ENCODE assay signal across 8 cellular contexts in the genomic region with DNA sequence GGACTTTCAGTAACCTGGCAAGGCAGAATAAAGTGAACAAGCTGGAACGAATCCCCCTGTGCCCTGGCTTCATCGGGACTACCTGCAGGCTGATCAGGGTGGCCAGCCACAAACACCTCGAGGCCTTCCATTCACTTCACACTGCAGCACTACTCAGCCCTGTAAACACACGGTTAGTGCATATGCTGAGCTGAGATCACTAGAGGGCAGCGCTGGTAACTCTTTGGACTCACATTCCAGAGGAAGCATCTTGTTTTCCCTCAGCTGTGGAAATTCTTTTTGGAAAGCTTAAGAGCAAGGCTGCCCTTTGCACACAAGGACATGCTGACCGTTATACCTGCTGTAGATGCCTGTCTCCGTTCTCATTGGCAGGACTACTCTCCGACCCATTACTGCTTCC. TPM values are rescaled to one million over a fixed set of nuclear protein-coding genes. Genes with fewer than 3 reads are reported as not detected.
DNase-seq lines count a peak whose midpoint lies in the region; ATAC-seq and TF ChIP-seq lines count a peak whose summit lies in the region.

No MANE protein-coding gene starts in this region.

- POLR2A ChIA-PET in activated CD4-positive, alpha-beta T cell treated with anti-CD3 and anti-CD28 coated beads, Interleukin-2, amount 10 ng/mL, durations not matched to agents 7 days and 5 days (lab: Charles Lee) = no interaction called here

- TF ChIP-seq CTCF in colonic mucosa (IDR thresholded peaks at IDR 0.05) = no peak

- H3K27ac ChIP-seq in colonic mucosa = no peak overlapping the region

- intact Hi-C loops in colonic mucosa (cut with DNase I) = no loop called here

- peak overlapping the region; percentile 50 for H3K27ac Mint-ChIP-seq in activated CD4-positive, alpha-beta T cell treated with anti-CD3 and anti-CD28 coated beads, Interleukin-2, amount 10 ng/mL, durations not matched to agents 7 days and 5 days
- peak overlapping the region; percentile 73 for H3K27ac Mint-ChIP-seq in activated T-helper 17 cell treated with anti-CD3 and anti-CD28 coated beads, Interleukin-2, amount 50 U/mL, for 72 hours

- peaks cover 15% of the 10 kb centered on the region for H3K36me3 ChIP-seq in colonic mucosa

- no peaks in the 10 kb centered on the region for H3K4me1 ChIP-seq in colonic mucosa

- H3K36me3 Mint-ChIP-seq in activated CD4-positive, alpha-beta T cell treated with anti-CD3 and anti-CD28 coated beads, Interleukin-2, amount 10 ng/mL, durations not matched to agents 7 days and 5 days (ENCODE audit: low read depth) = peaks cover 70% of the 10 kb centered on the region
- peaks cover 100% of the 10 kb centered on the region for H3K36me3 Mint-ChIP-seq in activated T-helper 17 cell treated with anti-CD3 and anti-CD28 coated beads, Interleukin-2, amount 50 U/mL, for 72 hours (ENCODE audit: low read depth)

- no peak for ATAC-seq in activated T-helper 17 cell treated with anti-CD3 and anti-CD28 coated beads, Interleukin-2, amount 50 U/mL, for 72 hours (replicated peaks)
- no peak for ATAC-seq in HG03460 (IDR thresholded peaks at IDR 0.05; ENCODE audit: unreplicated experiment)

- H3K4me1 Mint-ChIP-seq in activated CD4-positive, alpha-beta T cell treated with anti-CD3 and anti-CD28 coated beads, Interleukin-2, amount 10 ng/mL, durations not matched to agents 7 days and 5 days = peaks cover 20% of the 10 kb centered on the region
- H3K4me1 Mint-ChIP-seq in activated T-helper 17 cell treated with anti-CD3 and anti-CD28 coated beads, Interleukin-2, amount 50 U/mL, for 72 hours = peaks cover 5% of the 10 kb centered on the region

- no peaks in the 10 kb centered on the region for H3K27me3 Mint-ChIP-seq in activated CD4-positive, alpha-beta T cell treated with anti-CD3 and anti-CD28 coated beads, Interleukin-2, amount 10 ng/mL, durations not matched to agents 7 days and 5 days
- H3K27me3 Mint-ChIP-seq in activated T-helper 17 cell treated with anti-CD3 and anti-CD28 coated beads, Interleukin-2, amount 50 U/mL, for 72 hours = no peaks in the 10 kb centered on the region

- no peak overlapping the region for H3K4me3 Mint-ChIP-seq in activated CD4-positive, alpha-beta T cell treated with anti-CD3 and anti-CD28 coated beads, Interleukin-2, amount 10 ng/mL, durations not matched to agents 7 days and 5 days
- H3K4me3 Mint-ChIP-seq in activated T-helper 17 cell treated with anti-CD3 and anti-CD28 coated beads, Interleukin-2, amount 50 U/mL, for 72 hours = no peak overlapping the region

- CTCF ChIA-PET in activated CD4-positive, alpha-beta T cell treated with anti-CD3 and anti-CD28 coated beads, Interleukin-2, amount 10 ng/mL, durations not matched to agents 7 days and 5 days (lab: Charles Lee) = interaction anchor here (1.4 kb wide), 1 partner anchor 11 kb away, joined by 4 read pairs; no protein-coding TSS in a partner anchor

- H3K9me3 ChIP-seq in colonic mucosa = no peaks in the 10 kb centered on the region

- H3K4me3 ChIP-seq in colonic mucosa = no peak overlapping the region

- no peaks in the 10 kb centered on the region for H3K27me3 ChIP-seq in colonic mucosa

- no peak overlapping the region for H3K9ac ChIP-seq in colonic mucosa (ENCODE audit: low read depth in 2 of 2, low read length in 2 of 2)

- H3K9me3 Mint-ChIP-seq in activated CD4-positive, alpha-beta T cell treated with anti-CD3 and anti-CD28 coated beads, Interleukin-2, amount 10 ng/mL, durations not matched to agents 7 days and 5 days = no peaks in the 10 kb centered on the region
- H3K9me3 Mint-ChIP-seq in activated T-helper 17 cell treated with anti-CD3 and anti-CD28 coated beads, Interleukin-2, amount 50 U/mL, for 72 hours = no peaks in the 10 kb centered on the region

- DNase-seq in activated CD4-positive, alpha-beta T cell treated with anti-CD3 and anti-CD28 coated beads, Interleukin-2, amount 10 ng/mL, durations not matched to agents 7 days and 5 days = peak; percentile 23
- DNase-seq in activated CD4-positive, alpha-beta T cell treated with anti-CD3 and anti-CD28 coated beads for 4 hours = no peak
- DNase-seq in NCI-H1694 (lab: John Stamatoyannopoulos, UW) = peak; percentile 46
- DNase-seq in islet precursor cell = peak; percentile 86
- no peak for DNase-seq in SK-N-DZ (ENCODE audit: low spot score)
- no peak for DNase-seq in colonic mucosa

RNA-seq across cellular contexts. Expression of gene PCSK9, which starts 32.1 kb away (rescaled TPM):
- total RNA-seq in activated CD4-positive, alpha-beta T cell treated with anti-CD3 and anti-CD28 coated beads, Interleukin-2, amount 10 ng/mL, durations not matched to agents 7 days and 5 days = not detected
- not detected for total RNA-seq in activated T-helper 17 cell treated with anti-CD3 and anti-CD28 coated beads, Interleukin-2, amount 50 U/mL, for 72 hours
- polyA plus RNA-seq in SK-N-DZ (2014; cell fraction: cytosol; rRNA removed) = 0.07 and 0.12 TPM in 2 replicates
- polyA plus RNA-seq in SK-N-DZ (2014; cell fraction: nucleus; rRNA removed) = not detected in 2 replicates
- total RNA-seq in colonic mucosa = 10 to 100 TPM; 48.9 to 61.2 TPM

Comparison
In these comparisons a context has a peak if more than half of its experiments do, and no peak if none do; other contexts are left out.
1. DNase-seq: peak in activated CD4-positive, alpha-beta T cell treated with anti-CD3 and anti-CD28 coated beads, Interleukin-2, amount 10 ng/mL, durations not matched to agents 7 days and 5 days (single experiment), NCI-H1694 (single experiment) and islet precursor cell (single experiment); none in activated CD4-positive, alpha-beta T cell treated with anti-CD3 and anti-CD28 coated beads for 4 hours (0 of 2), SK-N-DZ (single experiment) and colonic mucosa (single experiment).
2. RNA of gene PCSK9, which starts 32.1 kb away (total RNA-seq): 48.9 to 61.2 TPM in colonic mucosa; not detected in activated T-helper 17 cell treated with anti-CD3 and anti-CD28 coated beads, Interleukin-2, amount 50 U/mL, for 72 hours and not detected in activated CD4-positive, alpha-beta T cell treated with anti-CD3 and anti-CD28 coated beads, Interleukin-2, amount 10 ng/mL, durations not matched to agents 7 days and 5 days; every median in the first group is over 10 times any median in the second.